ENCODE assay signal across 8 cellular contexts in genomic region chr10:3755440-3756359, GRCh38. TPM values are rescaled to one million over a fixed set of nuclear protein-coding genes. Genes with fewer than 3 reads are reported as not detected.
DNase-seq lines count a peak whose midpoint lies in the region; ATAC-seq and TF ChIP-seq lines count a peak whose summit lies in the region.

No MANE protein-coding gene starts in this region.

- TF ChIP-seq POLR2A in body of pancreas (IDR thresholded peaks at IDR 0.05), result no peak
- TF ChIP-seq POLR2A in uterus (IDR thresholded peaks at IDR 0.05), result no peak

- 73% methylated on average over 13 to 14 of the region's 14 CpGs for WGBS in body of pancreas, 2 donors

- CTCF ChIA-PET in GM10248 (lab: Yijun Ruan, JAX), result interaction anchor here (1.1 to 1.5 kb wide), 3 partner anchors 11 to 15 kb away, joined by 3 to 4 read pairs (median 3); no protein-coding TSS in a partner anchor

- DNase-seq in stimulated activated CD4-positive, alpha-beta T cell treated with anti-CD3 and anti-CD28 coated beads, Interleukin-15, amount 100 ng/mL, for 24 hours, result peak; percentile 29
- no peak for DNase-seq in stimulated activated CD4-positive, alpha-beta T cell treated with anti-CD3 and anti-CD28 coated beads, Interleukin-12 subunit alpha, Interleukin-12 subunit beta, amount 100 ng/mL, for 4 hours
- DNase-seq in body of pancreas (no peak), kidney tubule cell (ENCODE audit: low spot score) (peak; percentile 80), uterus (no peak), GM10248 (ENCODE audit: extremely low spot score) (no peak)

- H3K4me3 ChIP-seq in body of pancreas (no peak overlapping the region), uterus (no peak overlapping the region)

- peak overlapping the region in 1 of 4 donors; percentile 33 for H3K27ac ChIP-seq in body of pancreas
- peak overlapping the region; percentile 26 to 65 for H3K27ac ChIP-seq in uterus

- no peak for TF ChIP-seq CTCF in body of pancreas (IDR thresholded peaks at IDR 0.05)
- TF ChIP-seq CTCF in uterus (IDR thresholded peaks at IDR 0.05), result no peak
- no peak for TF ChIP-seq CTCF in GM10248 (IDR thresholded peaks at IDR 0.05; ENCODE audit: control extremely low read depth, extremely low read depth, low read depth, missing control alignments)

- H3K9me3 ChIP-seq in body of pancreas (no peaks in the 10 kb centered on the region), uterus (no peaks in the 10 kb centered on the region)

- intact Hi-C loops in body of pancreas (cut with DNase I), result no loop called here
- intact Hi-C loops in uterus (cut with DNase I; ENCODE audit: low total_unique reads), result no loop called here

- POLR2A ChIA-PET in GM10248 (lab: Yijun Ruan, JAX), result no interaction called here

- ATAC-seq in body of pancreas (peak; percentile 57), GM18909 (IDR thresholded peaks at IDR 0.05; ENCODE audit: poor library complexity, unreplicated experiment) (no peak), HG03045 (IDR thresholded peaks at IDR 0.05; ENCODE audit: unreplicated experiment) (no peak)

- H3K27me3 ChIP-seq in body of pancreas (no peaks in the 10 kb centered on the region), uterus (no peaks in the 10 kb centered on the region)

- H3K4me1 ChIP-seq in body of pancreas (no peaks in the 10 kb centered on the region), uterus (no peaks in the 10 kb centered on the region)

- H3K36me3 ChIP-seq in body of pancreas (replicated peaks in 1 of 2; ENCODE audit: insufficient read depth in 1 of 2, low read depth in 2 of 2) (no peaks in the 10 kb centered on the region), uterus (no peaks in the 10 kb centered on the region)

RNA-seq across cellular contexts. Expression of gene KLF6, which starts 29.3 kb away (rescaled TPM):
- total RNA-seq in body of pancreas (100 to 1,000 TPM in 1 of 2 donors, 10 to 100 TPM in 1; 92.1 to 294 TPM), uterus (100 to 1,000 TPM in 2 of 4 donors, 10 to 100 TPM in 2; 47.9 to 128 (median 87.4) TPM)

Comparison
In these comparisons a context has a peak if more than half of its experiments do, and no peak if none do; other contexts are left out.
1. DNase-seq: peak in stimulated activated CD4-positive, alpha-beta T cell treated with anti-CD3 and anti-CD28 coated beads, Interleukin-15, amount 100 ng/mL, for 24 hours (single experiment) and kidney tubule cell (single experiment); none in stimulated activated CD4-positive, alpha-beta T cell treated with anti-CD3 and anti-CD28 coated beads, Interleukin-12 subunit alpha, Interleukin-12 subunit beta, amount 100 ng/mL, for 4 hours (single experiment), body of pancreas (0 of 4), uterus (0 of 2) and GM10248 (single experiment).